In the genomic region with DNA sequence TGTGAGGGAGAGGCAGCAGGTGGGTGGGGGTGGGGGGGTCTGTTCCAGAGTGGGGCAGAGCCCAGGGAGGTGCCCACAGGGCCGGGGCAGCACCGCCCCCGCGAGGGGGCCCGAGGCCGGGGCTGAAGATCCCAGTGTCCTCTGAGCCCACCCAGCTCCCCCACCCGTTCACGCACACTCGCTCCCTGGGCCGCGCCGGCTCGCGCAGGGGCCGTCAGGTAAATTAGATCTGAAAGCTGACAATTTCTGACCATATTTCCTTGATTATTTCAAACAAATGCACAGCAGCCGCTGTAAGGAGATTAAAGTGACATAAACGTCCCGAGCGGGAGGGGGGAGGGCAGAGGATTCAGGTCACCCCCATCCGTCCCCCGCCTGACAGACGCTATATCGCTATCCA, we compare ENCODE assay signal across 15 cellular contexts.
"Had no signal": no experiment of that assay in that cellular context is flagged by ENCODE, and none has a peak within 500 bp of the region (broad histone marks: within the 10 kb centered on the region; RNA-seq: fewer than 3 reads in every experiment).

No MANE protein-coding gene starts in this region.

- DNase-seq: activated CD4-positive, alpha-beta T cell treated with anti-CD3 and anti-CD28 coated beads, Interleukin-2, amount 50 U/mL, for 1 hour; activated naive CD4-positive, alpha-beta T cell treated with anti-CD3 and anti-CD28 coated beads, Interleukin-2, amount 50 U/mL, for 16 hours; dorsolateral prefrontal cortex; foreskin fibroblast; head of caudate nucleus; midbrain; naive thymus-derived CD4-positive, alpha-beta T cell; stimulated activated CD4-positive, alpha-beta T cell treated with anti-CD3 and anti-CD28 coated beads, Interleukin-15, amount 100 ng/mL, for 24 hours; stimulated activated CD4-positive, alpha-beta T cell treated with anti-CD3 and anti-CD28 coated beads, Interleukin-4, amount 100 ng/mL, for 24 hours; stimulated activated naive CD8-positive, alpha-beta T cell treated with anti-CD3 and anti-CD28 coated beads, Interleukin-15, amount 100 ng/mL, for 72 hours; T-helper 17 cell had no signal

- H3K36me3 Mint-ChIP-seq: naive thymus-derived CD4-positive, alpha-beta T cell had no signal

- H3K9me3 Mint-ChIP-seq: naive thymus-derived CD4-positive, alpha-beta T cell; stimulated activated naive CD8-positive, alpha-beta T cell treated with anti-CD3 and anti-CD28 coated beads, Interleukin-15, amount 100 ng/mL, for 72 hours had no signal

- H3K9me3 ChIP-seq: vagina had no signal

- H3K27ac ChIP-seq: dorsolateral prefrontal cortex, vagina had no signal

- H3K4me3 ChIP-seq: dorsolateral prefrontal cortex, lung, vagina had no signal

- H3K36me3 ChIP-seq: vagina had no signal

- H3K4me3 Mint-ChIP-seq: naive thymus-derived CD4-positive, alpha-beta T cell; stimulated activated naive CD8-positive, alpha-beta T cell treated with anti-CD3 and anti-CD28 coated beads, Interleukin-15, amount 100 ng/mL, for 72 hours; T-helper 17 cell had no signal

- H3K27me3 ChIP-seq: dorsolateral prefrontal cortex, vagina had no signal

- H3K27me3 Mint-ChIP-seq: naive thymus-derived CD4-positive, alpha-beta T cell; stimulated activated naive CD8-positive, alpha-beta T cell treated with anti-CD3 and anti-CD28 coated beads, Interleukin-15, amount 100 ng/mL, for 72 hours; T-helper 17 cell had no signal

- ATAC-seq: esophagus mucosa; naive thymus-derived CD4-positive, alpha-beta T cell; stimulated activated naive CD8-positive, alpha-beta T cell treated with anti-CD3 and anti-CD28 coated beads, Interleukin-15, amount 100 ng/mL, for 72 hours; T-helper 17 cell had no signal

- H3K27ac Mint-ChIP-seq: naive thymus-derived CD4-positive, alpha-beta T cell; progenitor cell of endocrine pancreas; stimulated activated naive CD8-positive, alpha-beta T cell treated with anti-CD3 and anti-CD28 coated beads, Interleukin-15, amount 100 ng/mL, for 72 hours had no signal
